In the genomic region with DNA sequence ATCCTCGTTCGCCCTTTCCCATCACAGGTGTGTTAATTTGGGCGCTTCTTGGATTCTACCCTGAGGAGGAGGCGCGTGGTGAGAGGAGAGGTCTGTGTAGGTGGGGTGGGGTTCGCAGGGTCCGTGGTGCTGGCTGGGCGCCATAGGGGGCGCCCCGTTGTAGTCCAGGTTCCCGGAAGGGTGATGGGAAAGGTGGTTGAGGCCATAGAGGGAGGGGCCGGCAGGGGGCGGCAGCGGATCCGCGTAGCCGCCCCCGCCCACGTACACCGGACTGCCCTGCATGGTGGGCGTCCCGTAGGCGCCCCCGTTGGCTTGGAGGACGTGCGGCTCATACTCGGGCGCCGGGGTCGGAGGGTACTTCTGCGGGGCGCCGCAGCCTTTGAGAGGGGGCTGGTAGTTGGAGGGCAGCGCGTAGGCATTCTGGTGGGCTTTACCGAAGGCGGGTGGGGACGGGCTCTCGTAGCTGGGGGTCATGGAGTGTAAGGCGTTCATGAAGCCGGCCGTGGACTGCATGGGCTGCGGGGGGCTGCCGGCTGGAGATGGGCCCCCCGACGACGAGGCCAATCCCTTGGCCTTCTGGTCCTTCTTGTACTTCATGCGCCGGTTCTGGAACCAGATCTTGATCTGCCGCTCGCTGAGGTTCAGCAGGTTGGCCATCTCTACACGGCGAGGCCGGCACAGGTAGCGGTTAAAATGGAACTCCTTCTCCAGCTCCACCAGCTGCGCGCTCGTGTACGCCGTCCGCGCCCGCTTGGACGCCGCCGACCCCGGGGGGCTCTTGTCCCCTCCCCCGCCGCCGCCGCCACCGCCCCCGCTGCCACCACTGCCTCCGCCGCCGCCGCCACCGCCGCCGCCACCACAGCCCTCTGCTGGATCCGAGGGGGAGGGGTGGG, we compare ENCODE assay signal across 15 cellular contexts. TPM values are rescaled to one million over a fixed set of nuclear protein-coding genes. Genes with fewer than 3 reads are reported as not detected.
DNase-seq lines count a peak whose midpoint lies in the region; TF ChIP-seq lines count a peak whose summit lies in the region.
"Had no signal": no experiment of that assay in that cellular context is flagged by ENCODE, and none has a peak within 500 bp of the region (broad histone marks: within the 10 kb centered on the region; RNA-seq: fewer than 3 reads in every experiment).

No MANE protein-coding gene starts in this region.

- intact Hi-C loops in testis (cut with DNase I; ENCODE audit: low total_unique reads) = no loop called here

- no peak for TF ChIP-seq CTCF in testis (IDR thresholded peaks at IDR 0.05)
- TF ChIP-seq CTCF in GM13976 (IDR thresholded peaks at IDR 0.05; ENCODE audit: borderline replicate concordance, control extremely low read depth, extremely low read depth, insufficient read depth, missing control alignments) = no peak

- peaks cover 0 to 6% of the 10 kb centered on the region in 2 donors for H3K4me1 ChIP-seq in duodenal mucosa (ENCODE audit: control insufficient read depth in 1 of 2, insufficient read depth in 2 of 2, low read length in 2 of 2)
- H3K4me1 ChIP-seq in testis = no peaks in the 10 kb centered on the region

- DNase-seq in NCI-H345 (lab: John Stamatoyannopoulos, UW) = peak; percentile 50
- no peak for DNase-seq in NCI-H345 treated with DMSO at 0.1 percent for 48 hours (lab: John Stamatoyannopoulos, UW; ENCODE audit: unreplicated experiment)
- DNase-seq in left kidney (ENCODE audit: low read depth, low spot score) = peak; percentile 72
- peak; percentile 56 for DNase-seq in testis
- DNase-seq in cortex of kidney (lab: John Stamatoyannopoulos, UW) = no peak
- no peak for DNase-seq in GM13976 (ENCODE audit: low spot score)
- no peak for DNase-seq in stimulated activated CD4-positive, alpha-beta T cell treated with anti-CD3 and anti-CD28 coated beads, Interleukin-15, amount 100 ng/mL, for 24 hours
- DNase-seq: 8988T; activated CD8-positive, alpha-beta memory T cell treated with anti-CD3 and anti-CD28 coated beads, Interleukin-2, amount 50 U/mL, for 4 hours; body of pancreas; NCI-H510A treated with DMSO at 0.1 percent for 48 hours; substantia nigra had no signal

- in situ Hi-C loops in GM13976 (cut with MboI; ENCODE audit: low sequenced_read_pairs, unreplicated experiment) = no loop called here

- no peak for TF ChIP-seq POLR2A in testis (IDR thresholded peaks at IDR 0.05)

- H3K36me3 ChIP-seq in duodenal mucosa (ENCODE audit: control insufficient read depth in 1 of 2, insufficient read depth in 2 of 2, low read length in 2 of 2) (no peaks in the 10 kb centered on the region), testis (ENCODE audit: low read depth, missing control alignments) (no peaks in the 10 kb centered on the region)

- H3K9me3 ChIP-seq in duodenal mucosa (ENCODE audit: control insufficient read depth in 1 of 2, low read length in 2 of 2) (no peaks in the 10 kb centered on the region), testis (no peaks in the 10 kb centered on the region)
- H3K9me3 ChIP-seq: body of pancreas had no signal

- H3K27ac ChIP-seq in duodenal mucosa (ENCODE audit: low read depth, low read length) (peak overlapping the region; percentile 67), testis (peak overlapping the region in 1 of 2 donors; percentile 19)

- WGBS in testis, 2 donors = 22 to 23% methylated on average over 37 to 81 of the region's 81 CpGs

- H3K27me3 ChIP-seq in duodenal mucosa (ENCODE audit: control insufficient read depth in 1 of 2, insufficient read depth in 2 of 2, low read length in 2 of 2) = peaks cover 31 to 62% of the 10 kb centered on the region in 2 donors
- H3K27me3 ChIP-seq in testis = no peaks in the 10 kb centered on the region

- no peak overlapping the region for H3K9ac ChIP-seq in duodenal mucosa (ENCODE audit: low read depth in 1 of 2, low read length in 2 of 2)

- H3K4me3 ChIP-seq in duodenal mucosa (ENCODE audit: low read depth in 1 of 2, low read length in 2 of 2) = no peak overlapping the region
- H3K4me3 ChIP-seq in testis = peak overlapping the region; percentile 4 to 44
- H3K4me3 ChIP-seq: body of pancreas had no signal

RNA-seq across cellular contexts. Expression of a gene that starts 5.7 kb away (rescaled TPM):
- 1 to 10 TPM; 1.8 to 3.3 TPM for total RNA-seq in testis
- polyA plus RNA-seq in testis (ENCODE audit: insufficient read depth, low read depth, low replicate concordance) = 4.2 TPM

RNA-seq across cellular contexts. Expression of a gene that starts 19.7 kb away (rescaled TPM):
- total RNA-seq in testis = 1 to 10 TPM in 1 of 2 donors, not detected in 1; 1.1 TPM
- not detected for polyA plus RNA-seq in testis (ENCODE audit: insufficient read depth, low read depth, low replicate concordance)
- total RNA-seq: body of pancreas, osteoblast, Right ventricle myocardium inferior had no signal

RNA-seq across cellular contexts. Expression of a gene that starts 27.6 kb away (rescaled TPM):
- 1 to 10 TPM; 1.6 to 1.8 TPM for total RNA-seq in testis
- 1.6 TPM for polyA plus RNA-seq in testis (ENCODE audit: insufficient read depth, low read depth, low replicate concordance)

RNA-seq across cellular contexts. Expression of a gene that starts 39.5 kb away (rescaled TPM):
- 10 to 100 TPM in 1 of 2 donors, 1 to 10 TPM in 1; 9.2 to 10.6 TPM for total RNA-seq in testis
- polyA plus RNA-seq in testis (ENCODE audit: insufficient read depth, low read depth, low replicate concordance) = 11.4 TPM

RNA-seq across cellular contexts. Expression of a gene that starts 43.0 kb away (rescaled TPM):
- under 1 TPM; 0.50 to 0.71 TPM for total RNA-seq in testis
- polyA plus RNA-seq in testis (ENCODE audit: insufficient read depth, low read depth, low replicate concordance) = 1.7 TPM
- total RNA-seq: osteoblast, Right ventricle myocardium inferior had no signal

Comparison
In these comparisons a context has a peak if more than half of its experiments do, and no peak if none do; other contexts are left out.
1. DNase-seq: peak in NCI-H345 (single experiment), left kidney (single experiment) and testis (single experiment); none in NCI-H345 treated with DMSO at 0.1 percent for 48 hours (single experiment), cortex of kidney (single experiment), GM13976 (single experiment) and stimulated activated CD4-positive, alpha-beta T cell treated with anti-CD3 and anti-CD28 coated beads, Interleukin-15, amount 100 ng/mL, for 24 hours (single experiment).
2. H3K4me3 ChIP-seq: peak in testis (2 of 2); none in duodenal mucosa (0 of 2).